19 cellular contexts compared by ENCODE assay signal in the genomic region with DNA sequence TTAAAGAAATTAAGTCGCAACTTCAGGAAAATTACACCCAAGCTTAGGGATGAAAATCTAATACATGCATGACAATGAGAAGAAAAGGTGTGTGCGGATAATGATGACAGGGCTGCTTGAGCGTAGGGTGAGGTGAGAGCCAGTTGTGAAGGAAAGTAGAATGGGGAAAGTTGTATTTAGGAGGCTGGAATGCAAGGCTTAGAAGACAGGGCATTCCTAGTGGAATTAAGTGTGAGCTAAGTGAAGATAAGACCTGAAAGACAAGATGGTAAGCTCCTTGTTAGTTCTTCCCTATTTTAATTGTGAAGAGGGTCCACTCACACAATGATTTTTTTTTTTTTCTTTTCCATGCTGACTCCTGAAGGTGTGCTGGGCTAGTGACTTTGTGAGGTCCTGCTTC.
DNase-seq lines count a peak whose midpoint lies in the region; ATAC-seq and TF ChIP-seq lines count a peak whose summit lies in the region.
"Had no signal": no experiment of that assay in that cellular context is flagged by ENCODE, and none has a peak within 500 bp of the region (broad histone marks: within the 10 kb centered on the region; RNA-seq: fewer than 3 reads in every experiment).

No MANE protein-coding gene starts in this region.

- H3K9me3 ChIP-seq in HAP-1: no peaks in the 10 kb centered on the region
- no peaks in the 10 kb centered on the region for H3K9me3 ChIP-seq in endodermal cell (ENCODE audit: control insufficient read depth, low read length)
- no peaks in the 10 kb centered on the region for H3K9me3 ChIP-seq in neuronal stem cell (replicated peaks in 1 of 2; ENCODE audit: control insufficient read depth in 2 of 2, insufficient read depth in 1 of 2, low read depth in 1 of 2, low read length in 2 of 2)
- H3K9me3 ChIP-seq: BLaER1 treated with 17β-estradiol and CSF1 and Interleukin-3, amounts not matched to agents 10 nM and 100 nM; Caco-2 had no signal

- no peak overlapping the region for H2BK120ac ChIP-seq in neuronal stem cell (ENCODE audit: low read depth, low read length)

- H3K9ac ChIP-seq in endodermal cell (ENCODE audit: extremely low read depth, low read length, poor library complexity, severe bottlenecking): no peak overlapping the region
- no peak overlapping the region for H3K9ac ChIP-seq in neuronal stem cell (ENCODE audit: low read depth, low read length, poor library complexity)
- H3K9ac ChIP-seq: BLaER1 treated with 17β-estradiol and CSF1 and Interleukin-3, amounts not matched to agents 10 nM and 100 nM had no signal

- no peak overlapping the region for H3K4me3 ChIP-seq in HAP-1
- peak overlapping the region; percentile 12 for H3K4me3 ChIP-seq in endodermal cell (ENCODE audit: low read length)
- no peak overlapping the region for H3K4me3 ChIP-seq in neuronal stem cell (ENCODE audit: low read length in 2 of 2)
- H3K4me3 ChIP-seq: A549; BLaER1 treated with 17β-estradiol and CSF1 and Interleukin-3, amounts not matched to agents 10 nM and 100 nM had no signal

- H3K4me1 Mint-ChIP-seq in endodermal cell: peaks cover 54% of the 10 kb centered on the region
- peaks cover 49% of the 10 kb centered on the region for H3K4me1 Mint-ChIP-seq in nephron progenitor cell
- H3K4me1 Mint-ChIP-seq: B cell had no signal

- H3K27ac ChIP-seq in endodermal cell (ENCODE audit: low read depth, low read length) (no peak overlapping the region), neuronal stem cell (replicated peaks; ENCODE audit: low read length) (peak overlapping the region; percentile 0)
- H3K27ac ChIP-seq: 22Rv1; A549; BLaER1 treated with 17β-estradiol and CSF1 and Interleukin-3, amounts not matched to agents 10 nM and 100 nM; C4-2B had no signal

- H3K27ac Mint-ChIP-seq in endodermal cell: peak overlapping the region; percentile 82
- peak overlapping the region; percentile 11 for H3K27ac Mint-ChIP-seq in nephron progenitor cell
- H3K27ac Mint-ChIP-seq: B cell; CD4-positive, alpha-beta T cell; CD8-positive, alpha-beta T cell had no signal

- H3K9me3 Mint-ChIP-seq in endodermal cell (no peaks in the 10 kb centered on the region), nephron progenitor cell (no peaks in the 10 kb centered on the region)

- 52 to 72% methylated on average over 2 to 3 of the region's 3 CpGs for WGBS in endodermal cell (ENCODE audit: insufficient coverage in 1 of 2, insufficient read length in 1 of 2), 2 experiments
- no CpG with 5 or more reads among the region's 3 CpGs for WGBS in neuronal stem cell (ENCODE audit: extremely low coverage in 2 of 2, insufficient read length in 2 of 2, insufficient replicate concordance in 1 of 2), 2 donors

- no peak overlapping the region for H2AFZ ChIP-seq in neuronal stem cell (ENCODE audit: low read length)

- no peak overlapping the region for H2AK5ac ChIP-seq in neuronal stem cell (ENCODE audit: low read depth, low read length)

- H3K27me3 Mint-ChIP-seq in endodermal cell (ENCODE audit: insufficient read depth) (peaks cover 9% of the 10 kb centered on the region), nephron progenitor cell (ENCODE audit: low read depth, poor library complexity) (peaks cover 4% of the 10 kb centered on the region)
- H3K27me3 Mint-ChIP-seq: B cell; CD4-positive, alpha-beta T cell had no signal

- no peak overlapping the region for H4K8ac ChIP-seq in neuronal stem cell (ENCODE audit: low read depth, low read length)

- intact Hi-C loops in left cardiac atrium (cut with DNase I): no loop called here

- no peak overlapping the region for H3K4ac ChIP-seq in neuronal stem cell (ENCODE audit: low read length)

- H2BK12ac ChIP-seq in neuronal stem cell (ENCODE audit: low read length): peak overlapping the region; percentile 14

- H2BK15ac ChIP-seq in neuronal stem cell (ENCODE audit: low read length): no peak overlapping the region

- H3K36me3 Mint-ChIP-seq in endodermal cell (ENCODE audit: low read depth) (no peaks in the 10 kb centered on the region), nephron progenitor cell (ENCODE audit: low read depth) (peaks cover 5% of the 10 kb centered on the region)
- H3K36me3 Mint-ChIP-seq: CD8-positive, alpha-beta T cell had no signal

- H3K4me2 ChIP-seq in neuronal stem cell (ENCODE audit: insufficient read depth, low read length, poor library complexity, severe bottlenecking): no peak overlapping the region
- H3K4me2 ChIP-seq: A549; BLaER1 treated with 17β-estradiol and CSF1 and Interleukin-3, amounts not matched to agents 10 nM and 100 nM had no signal

- H3K4me1 ChIP-seq in HAP-1: peaks cover 3% of the 10 kb centered on the region; the same call in 1 of the 2 replicates
- H3K4me1 ChIP-seq in endodermal cell (ENCODE audit: control insufficient read depth, insufficient read depth, low read length): peaks cover 26% of the 10 kb centered on the region
- H3K4me1 ChIP-seq in neuronal stem cell (ENCODE audit: control insufficient read depth in 2 of 2, insufficient read depth in 1 of 2, low read depth in 1 of 2, low read length in 2 of 2): peaks cover 0 to 17% of the 10 kb centered on the region in 2 donors
- H3K4me1 ChIP-seq: A549, Caco-2 had no signal

- no peak overlapping the region for H4K91ac ChIP-seq in neuronal stem cell (ENCODE audit: low read depth, low read length, poor library complexity)

- ATAC-seq in left cardiac atrium: no peak
- ATAC-seq in stimulated activated naive CD8-positive, alpha-beta T cell treated with anti-CD3 and anti-CD28 coated beads, Interleukin-15, Interleukin-2, amounts not matched to agents 100 U/mL and 50 U/mL, for 24 hours: no peak
- ATAC-seq: A549; CD8-positive, alpha-beta T cell had no signal

- in situ Hi-C loops in HAP-1 (cut with MboI; ENCODE audit: low sequenced_read_pairs): no loop called here

- H3K79me1 ChIP-seq in neuronal stem cell (ENCODE audit: low read depth, low read length): no peaks in the 10 kb centered on the region

- H3K27me3 ChIP-seq in HAP-1 (ENCODE audit: low read depth): no peaks in the 10 kb centered on the region
- no peaks in the 10 kb centered on the region for H3K27me3 ChIP-seq in endodermal cell (ENCODE audit: control insufficient read depth, insufficient read depth, low read length, poor library complexity, severe bottlenecking)
- no peaks in the 10 kb centered on the region for H3K27me3 ChIP-seq in neuronal stem cell (ENCODE audit: control insufficient read depth in 3 of 3, insufficient read depth in 3 of 3, low read depth in 1 of 3, low read length in 3 of 3)
- H3K27me3 ChIP-seq: BLaER1 treated with 17β-estradiol and CSF1 and Interleukin-3, amounts not matched to agents 10 nM and 100 nM had no signal

- no peak overlapping the region for H3K4me3 Mint-ChIP-seq in endodermal cell
- H3K4me3 Mint-ChIP-seq in nephron progenitor cell: no peak overlapping the region
- H3K4me3 Mint-ChIP-seq: B cell; CD4-positive, alpha-beta T cell; CD8-positive, alpha-beta T cell had no signal

- DNase-seq in HAP-1 (ENCODE audit: low spot score in 2 of 2): peak; percentile 16 to 43
- DNase-seq in endodermal cell: no peak
- DNase-seq in nephron progenitor cell: no peak
- DNase-seq in neuronal stem cell (ENCODE audit: low spot score): peak; percentile 29
- DNase-seq in T1000 (lab: John Stamatoyannopoulos, UW): no peak
- DNase-seq in left cardiac atrium: no peak
- no peak for DNase-seq in stimulated activated naive CD8-positive, alpha-beta T cell treated with anti-CD3 and anti-CD28 coated beads, Interleukin-15, Interleukin-2, amounts not matched to agents 100 U/mL and 50 U/mL, for 24 hours
- DNase-seq: AML-193; Caco-2; Calu3; CD4-positive, alpha-beta T cell; CD8-positive, alpha-beta T cell; DMS79 treated with DMSO at 0.1 percent for 48 hours; GF-D8 had no signal

- no peak overlapping the region for H2BK5ac ChIP-seq in neuronal stem cell (ENCODE audit: low read length)

- H3K18ac ChIP-seq in neuronal stem cell (ENCODE audit: low read length): no peak overlapping the region

- H3K36me3 ChIP-seq in HAP-1 (replicated peaks) (no peaks in the 10 kb centered on the region), endodermal cell (ENCODE audit: control insufficient read depth, insufficient read depth, low read length) (no peaks in the 10 kb centered on the region), neuronal stem cell (replicated peaks in 1 of 2; ENCODE audit: control insufficient read depth in 2 of 2, insufficient read depth in 2 of 2, low read length in 2 of 2) (no peaks in the 10 kb centered on the region)
- H3K36me3 ChIP-seq: BLaER1 treated with 17β-estradiol and CSF1 and Interleukin-3, amounts not matched to agents 10 nM and 100 nM had no signal

- H3K14ac ChIP-seq in neuronal stem cell (ENCODE audit: low read length): no peak overlapping the region

- H3K23ac ChIP-seq in neuronal stem cell (ENCODE audit: low read depth, low read length, poor library complexity): no peak overlapping the region

- TF ChIP-seq CTCF in endodermal cell (conservative IDR thresholded peaks at IDR 0.05): no peak
- no peak for TF ChIP-seq CTCF in nephron progenitor cell (IDR thresholded peaks at IDR 0.05)

Comparison
In these comparisons a context has a peak if more than half of its experiments do, and no peak if none do; other contexts are left out.
1. DNase-seq: peak in HAP-1 (2 of 2) and neuronal stem cell (single experiment); none in endodermal cell (single experiment), nephron progenitor cell (single experiment), T1000 (single experiment), left cardiac atrium (single experiment) and stimulated activated naive CD8-positive, alpha-beta T cell treated with anti-CD3 and anti-CD28 coated beads, Interleukin-15, Interleukin-2, amounts not matched to agents 100 U/mL and 50 U/mL, for 24 hours (single experiment).